24 cellular contexts compared by ENCODE assay signal in the genomic region with DNA sequence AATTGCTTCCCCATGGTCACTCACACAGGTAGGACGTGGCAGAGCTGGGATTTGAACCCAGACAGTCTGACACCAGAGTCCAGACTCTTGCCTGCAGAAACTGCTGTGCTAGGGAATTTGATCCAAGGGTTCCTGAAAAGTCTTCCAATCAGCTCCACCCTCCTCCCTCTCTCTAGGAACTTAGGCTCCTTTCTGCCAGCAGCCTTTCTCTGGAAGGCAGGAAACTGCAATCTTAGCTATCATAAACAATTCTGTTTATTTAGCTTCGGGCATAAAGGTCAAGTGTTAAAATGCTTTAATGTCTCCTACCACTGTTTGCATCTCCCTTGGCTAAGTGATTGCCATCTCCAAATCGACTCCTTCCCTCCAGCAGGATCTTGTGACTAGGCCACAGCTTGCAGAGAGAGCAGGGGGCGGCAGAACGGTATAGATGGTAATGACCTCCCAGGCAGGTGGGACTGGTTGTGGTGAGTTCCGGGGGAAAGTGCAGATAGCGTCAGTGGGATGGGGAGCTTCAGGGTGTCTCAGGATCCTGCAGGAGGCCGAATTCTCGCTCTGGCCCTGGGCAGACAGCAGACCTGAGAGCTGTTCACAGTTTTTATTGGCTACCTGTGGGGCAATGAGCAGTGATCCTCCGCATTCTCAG.
DNase-seq lines count a peak whose midpoint lies in the region; ATAC-seq and TF ChIP-seq lines count a peak whose summit lies in the region.
"Had no signal": no experiment of that assay in that cellular context is flagged by ENCODE, and none has a peak within 500 bp of the region (broad histone marks: within the 10 kb centered on the region; RNA-seq: fewer than 3 reads in every experiment).

No MANE protein-coding gene starts in this region.

- DNase-seq in DMS153 treated with DMSO at 0.1 percent for 48 hours (lab: John Stamatoyannopoulos, UW; ENCODE audit: unreplicated experiment) (peak; percentile 5), DMS153 (lab: John Stamatoyannopoulos, UW) (no peak), M059J (ENCODE audit: low read depth) (peak; percentile 41), endodermal cell (peak; percentile 70), nephron progenitor cell (peak; percentile 4), dorsolateral prefrontal cortex (no peak)
- DNase-seq: ACHN; CD4-positive, alpha-beta T cell; COR-L47; GDM1; IMR-90; NCI-H1694; NCI-H2107; NCI-H226; NCI-H510A treated with DMSO at 0.1 percent for 48 hours; NCI-H82 had no signal

- H3K27ac ChIP-seq in endodermal cell (ENCODE audit: low read depth, low read length) (no peak overlapping the region), dorsolateral prefrontal cortex (no peak overlapping the region)
- H3K27ac ChIP-seq: 22Rv1, BLaER1, KMS-11, SJSA1 had no signal

- H3K27ac Mint-ChIP-seq in endodermal cell (no peak overlapping the region), nephron progenitor cell (no peak overlapping the region)
- H3K27ac Mint-ChIP-seq: CD4-positive, alpha-beta T cell had no signal

- H3K4me1 Mint-ChIP-seq in endodermal cell (peaks cover 31% of the 10 kb centered on the region), nephron progenitor cell (peaks cover 33% of the 10 kb centered on the region)

- intact Hi-C loops in dorsolateral prefrontal cortex (cut with DNase I) = no loop called here

- ATAC-seq in GM19351 (IDR thresholded peaks at IDR 0.05; ENCODE audit: unreplicated experiment) (no peak), GM21619 (IDR thresholded peaks at IDR 0.05; ENCODE audit: unreplicated experiment) (no peak)
- ATAC-seq: HCT116, Right ventricle myocardium inferior had no signal

- peaks cover 10% of the 10 kb centered on the region for H3K27me3 Mint-ChIP-seq in endodermal cell (ENCODE audit: insufficient read depth)
- peaks cover 33% of the 10 kb centered on the region for H3K27me3 Mint-ChIP-seq in nephron progenitor cell (ENCODE audit: low read depth, poor library complexity)
- H3K27me3 Mint-ChIP-seq: CD4-positive, alpha-beta T cell had no signal

- TF ChIP-seq CTCF in endodermal cell (conservative IDR thresholded peaks at IDR 0.05) (no peak), nephron progenitor cell (IDR thresholded peaks at IDR 0.05) (no peak), dorsolateral prefrontal cortex (IDR thresholded peaks at IDR 0.05 in 54 of 56, conservative IDR thresholded peaks at IDR 0.05 in 2 of 56; ENCODE audit: low read depth in 1 of 56, partially characterized antibody in 56 of 56) (no peak)

- WGBS in endodermal cell (ENCODE audit: insufficient coverage in 1 of 2, insufficient read length in 1 of 2), 2 experiments = 59 to 60% methylated on average over 9 to 10 of the region's 10 CpGs

- H3K4me3 ChIP-seq in endodermal cell (ENCODE audit: low read length) (no peak overlapping the region), dorsolateral prefrontal cortex (no peak overlapping the region)
- H3K4me3 ChIP-seq: BLaER1, SJSA1 had no signal

- H3K4me3 Mint-ChIP-seq in endodermal cell = no peak overlapping the region
- H3K4me3 Mint-ChIP-seq in nephron progenitor cell = no peak overlapping the region
- H3K4me3 Mint-ChIP-seq: CD4-positive, alpha-beta T cell had no signal

- H3K9me3 Mint-ChIP-seq in endodermal cell (no peaks in the 10 kb centered on the region), nephron progenitor cell (no peaks in the 10 kb centered on the region)

- H3K27me3 ChIP-seq in endodermal cell (ENCODE audit: control insufficient read depth, insufficient read depth, low read length, poor library complexity, severe bottlenecking) = no peaks in the 10 kb centered on the region
- peaks cover 0 to 5% (median 0%) of the 10 kb centered on the region in 45 donors for H3K27me3 ChIP-seq in dorsolateral prefrontal cortex
- H3K27me3 ChIP-seq: BLaER1, SJSA1 had no signal

- H3K9me3 ChIP-seq in endodermal cell (ENCODE audit: control insufficient read depth, low read length) = no peaks in the 10 kb centered on the region
- H3K9me3 ChIP-seq: BLaER1, SJSA1 had no signal

- H3K4me1 ChIP-seq in endodermal cell (ENCODE audit: control insufficient read depth, insufficient read depth, low read length) = peaks cover 4% of the 10 kb centered on the region
- H3K4me1 ChIP-seq: BLaER1, SJSA1 had no signal

- no peaks in the 10 kb centered on the region for H3K36me3 Mint-ChIP-seq in endodermal cell (ENCODE audit: low read depth)
- no peaks in the 10 kb centered on the region for H3K36me3 Mint-ChIP-seq in nephron progenitor cell (ENCODE audit: low read depth)

- H3K36me3 ChIP-seq in endodermal cell (ENCODE audit: control insufficient read depth, insufficient read depth, low read length) = no peaks in the 10 kb centered on the region
- H3K36me3 ChIP-seq: BLaER1, SJSA1 had no signal

- H3K9ac ChIP-seq in endodermal cell (ENCODE audit: extremely low read depth, low read length, poor library complexity, severe bottlenecking) = no peak overlapping the region
- H3K9ac ChIP-seq: BLaER1, KMS-11 had no signal

Comparison
In these comparisons a context has a peak if more than half of its experiments do, and no peak if none do; other contexts are left out.
1. DNase-seq: peak in DMS153 treated with DMSO at 0.1 percent for 48 hours (single experiment), M059J (single experiment), endodermal cell (single experiment) and nephron progenitor cell (single experiment); none in DMS153 (single experiment) and dorsolateral prefrontal cortex (0 of 10).